Comparison of ENCODE assay signal across 8 cellular contexts in genomic region chr22:46110215-46110614, GRCh38. TPM values are rescaled to one million over a fixed set of nuclear protein-coding genes. Genes with fewer than 3 reads are reported as not detected.
DNase-seq lines count a peak whose midpoint lies in the region; ATAC-seq and TF ChIP-seq lines count a peak whose summit lies in the region.

No MANE protein-coding gene starts in this region.

- H3K36me3 ChIP-seq in MG63: peaks cover 96% of the 10 kb centered on the region
- peaks cover 21 to 59% of the 10 kb centered on the region in 2 donors for H3K36me3 ChIP-seq in duodenal mucosa (ENCODE audit: control insufficient read depth in 1 of 2, insufficient read depth in 2 of 2, low read length in 2 of 2)
- peaks cover 3 to 50% of the 10 kb centered on the region in 2 donors for H3K36me3 ChIP-seq in psoas muscle (ENCODE audit: insufficient read depth in 1 of 2, low read depth in 1 of 2)

- H3K9ac ChIP-seq in duodenal mucosa (ENCODE audit: low read depth in 1 of 2, low read length in 2 of 2): no peak overlapping the region

- 55 to 68% (median 59%) methylated on average over 9 of the region's 9 CpGs for WGBS in psoas muscle, 3 donors

- intact Hi-C loops in psoas muscle (cut with DNase I): no loop called here

- no peak for TF ChIP-seq CTCF in psoas muscle (IDR thresholded peaks at IDR 0.05)

- H3K9me3 ChIP-seq in MG63 (no peaks in the 10 kb centered on the region), duodenal mucosa (ENCODE audit: control insufficient read depth in 1 of 2, low read length in 2 of 2) (no peaks in the 10 kb centered on the region), psoas muscle (no peaks in the 10 kb centered on the region)

- H3K27ac ChIP-seq in duodenal mucosa (ENCODE audit: low read depth, low read length) (peak overlapping the region; percentile 32), psoas muscle (peak overlapping the region; percentile 93)

- in situ Hi-C loops in Caki2 (cut with HindIII; ENCODE audit: low pct_unique_long_range_greater_than_20kb, low sequenced_read_pairs): no loop called here

- H3K4me3 ChIP-seq in MG63 (no peak overlapping the region), duodenal mucosa (ENCODE audit: low read depth in 1 of 2, low read length in 2 of 2) (no peak overlapping the region), psoas muscle (no peak overlapping the region)

- no peaks in the 10 kb centered on the region for H3K27me3 ChIP-seq in MG63
- H3K27me3 ChIP-seq in duodenal mucosa (ENCODE audit: control insufficient read depth in 1 of 2, insufficient read depth in 2 of 2, low read length in 2 of 2): no peaks in the 10 kb centered on the region
- no peaks in the 10 kb centered on the region for H3K27me3 ChIP-seq in psoas muscle (ENCODE audit: insufficient read depth in 3 of 3, low read length in 2 of 3)

- peak in 2 of 4 donors; percentile 21 to 26 for ATAC-seq in psoas muscle
- ATAC-seq in HG02885 (IDR thresholded peaks at IDR 0.05; ENCODE audit: poor library complexity, unreplicated experiment): no peak

- H3K4me1 ChIP-seq in duodenal mucosa (ENCODE audit: control insufficient read depth in 1 of 2, insufficient read depth in 2 of 2, low read length in 2 of 2): peaks cover 43 to 57% of the 10 kb centered on the region in 2 donors
- peaks cover 90% of the 10 kb centered on the region for H3K4me1 ChIP-seq in psoas muscle

- DNase-seq in Caki2 (ENCODE audit: low read depth): peak; percentile 66
- peak; percentile 61 for DNase-seq in MG63
- DNase-seq in psoas muscle: peak in 1 of 2 donors; percentile 69
- no peak for DNase-seq in NCI-H1694 (lab: John Stamatoyannopoulos, UW)
- no peak for DNase-seq in T1000 (lab: John Stamatoyannopoulos, UW)
- no peak for DNase-seq in cerebellum (ENCODE audit: low spot score)

RNA-seq across cellular contexts. Expression of gene PPARA, which starts 40.1 kb away (rescaled TPM):
- total RNA-seq in Caki2 (2014; rRNA removed; shearing (Covaris generic); ENCODE audit: low replicate concordance): 7.0 and 9.6 TPM in 2 replicates
- total RNA-seq in MG63 (2014; rRNA removed; shearing (Covaris generic); ENCODE audit: low replicate concordance): 1.9 and 3.6 TPM in 2 replicates
- 10 to 100 TPM; 37.3 to 55.8 (median 46.2) TPM for total RNA-seq in psoas muscle
- 10 to 100 TPM; 11.0 to 30.6 (median 12.1) TPM for polyA plus RNA-seq in psoas muscle
- total RNA-seq in cerebellum: 9.1 TPM

Comparison
In these comparisons a context has a peak if more than half of its experiments do, and no peak if none do; other contexts are left out.
1. DNase-seq: peak in Caki2 (single experiment) and MG63 (single experiment); none in NCI-H1694 (single experiment), T1000 (single experiment) and cerebellum (single experiment).